ENCODE assay signal across 8 cellular contexts in genomic region chr20:38893485-38894090, GRCh38. TPM values are rescaled to one million over a fixed set of nuclear protein-coding genes. Genes with fewer than 3 reads are reported as not detected.
DNase-seq lines count a peak whose midpoint lies in the region; ATAC-seq, FAIRE-seq and TF ChIP-seq lines count a peak whose summit lies in the region.

No MANE protein-coding gene starts in this region.

- H3K4me2 ChIP-seq in A549 = peak overlapping the region; percentile 91

- H3K9me3 ChIP-seq in A549 = no peaks in the 10 kb centered on the region

- TF ChIP-seq EP300 in A549 (IDR thresholded peaks at IDR 0.05) = no peak

- 23% methylated on average over 17 of the region's 26 CpGs for WGBS in A549 (ENCODE audit: missing lambda C conversion rate)

- H3K4me3 Mint-ChIP-seq in naive B cell = peak overlapping the region in 7 of 8 donors; percentile 40 to 85 (median 67)
- peak overlapping the region; percentile 26 to 62 for H3K4me3 Mint-ChIP-seq in stimulated activated naive B cell treated with anti-CD40 and anti-IgM and Interleukin-4, amounts not matched to agents 10 μg/mL and 1 μg/mL and 100 μg/mL, for 72 hours

- peak overlapping the region; percentile 90 to 97 (median 94) for H3K27ac Mint-ChIP-seq in naive B cell
- H3K27ac Mint-ChIP-seq in stimulated activated naive B cell treated with anti-CD40 and anti-IgM and Interleukin-4, amounts not matched to agents 10 μg/mL and 1 μg/mL and 100 μg/mL, for 72 hours = peak overlapping the region; percentile 85

- peaks cover 40 to 62% (median 53%) of the 10 kb centered on the region in 3 donors for H3K4me1 Mint-ChIP-seq in naive B cell
- peaks cover 55 to 68% of the 10 kb centered on the region in 2 donors for H3K4me1 Mint-ChIP-seq in stimulated activated naive B cell treated with anti-CD40 and anti-IgM and Interleukin-4, amounts not matched to agents 10 μg/mL and 1 μg/mL and 100 μg/mL, for 72 hours

- peak; percentile 89 to 97 for ATAC-seq in A549
- peak; percentile 88 to 91 for ATAC-seq in naive B cell (ENCODE audit: low read depth in 2 of 2)
- ATAC-seq in stimulated activated naive B cell treated with anti-CD40 and anti-IgM and Interleukin-4, amounts not matched to agents 10 μg/mL and 1 μg/mL and 100 μg/mL, for 72 hours (replicated peaks) = peak; percentile 68 to 69

- no peak for TF ChIP-seq POLR2A in A549 (IDR thresholded peaks at IDR 0.05; ENCODE audit: low read length)

- POLR2A ChIA-PET in A549 (lab: Yijun Ruan, JAX) = no interaction called here

- peak; percentile 78 to 89 for TF ChIP-seq RAD21 in A549 (conservative IDR thresholded peaks at IDR 0.05 in 1 of 2, IDR thresholded peaks at IDR 0.05 in 1 of 2)

- peaks cover 9% of the 10 kb centered on the region; the same call in 1 of the 3 replicates for H3K4me1 ChIP-seq in A549

- H3K27me3 Mint-ChIP-seq in naive B cell = no peaks in the 10 kb centered on the region
- H3K27me3 Mint-ChIP-seq in stimulated activated naive B cell treated with anti-CD40 and anti-IgM and Interleukin-4, amounts not matched to agents 10 μg/mL and 1 μg/mL and 100 μg/mL, for 72 hours = no peaks in the 10 kb centered on the region

- CTCF ChIA-PET in A549 (lab: Yijun Ruan, JAX) = interaction anchor here (0.6 to 6.1 kb wide), 30 partner anchors 8 to 290 kb away, joined by 3 to 84 read pairs (median 4); partner anchors contain the start of genes DHX35, FAM83D and SLC32A1

- peak; percentile 82 for TF ChIP-seq CTCF in A549 (IDR thresholded peaks at IDR 0.05)
- TF ChIP-seq CTCF in epithelial cell of esophagus (IDR thresholded peaks at IDR 0.05; ENCODE audit: insufficient read depth, low read depth, low read length, missing control alignments) = peak; percentile 85

- H3K27ac ChIP-seq in A549 = peak overlapping the region; percentile 53 to 76; a peak in 5 of 6 replicates

- no peak for FAIRE-seq in A549 (lab: Jason Lieb, UNC)
- peak; percentile 78 for FAIRE-seq in GM18507 (lab: Jason Lieb, UNC)

- DNase-seq in A549 (ENCODE audit: low read depth in 1 of 2, low spot score in 1 of 2) = peak; percentile 63 to 83
- DNase-seq in GM18507 (ENCODE audit: extremely low spot score, insufficient read length, low read depth) = peak; percentile 74
- DNase-seq in HK-2 (ENCODE audit: unreplicated experiment) = peak; percentile 80
- DNase-seq in NOMO-1 treated with DMSO at 0.1 percent for 48 hours (lab: John Stamatoyannopoulos, UW; ENCODE audit: unreplicated experiment) = peak; percentile 51
- peak; percentile 85 for DNase-seq in activated CD8-positive, alpha-beta memory T cell treated with anti-CD3 and anti-CD28 coated beads, Interleukin-2, amount 50 U/mL, for 4 hours
- DNase-seq in epithelial cell of esophagus (ENCODE audit: low read depth) = peak; percentile 53
- peak; percentile 73 for DNase-seq in naive B cell
- DNase-seq in stimulated activated naive B cell treated with anti-CD40 and anti-IgM and Interleukin-4, amounts not matched to agents 10 μg/mL and 1 μg/mL and 100 μg/mL, for 72 hours = peak; percentile 78

- peak overlapping the region; percentile 37 for H3K4me3 ChIP-seq in A549
- H3K4me3 ChIP-seq in epithelial cell of esophagus (ENCODE audit: low read length) = no peak overlapping the region

- H3K36me3 Mint-ChIP-seq in naive B cell = peaks cover 6 to 20% of the 10 kb centered on the region in 2 donors
- peaks cover 51 to 65% of the 10 kb centered on the region in 2 donors for H3K36me3 Mint-ChIP-seq in stimulated activated naive B cell treated with anti-CD40 and anti-IgM and Interleukin-4, amounts not matched to agents 10 μg/mL and 1 μg/mL and 100 μg/mL, for 72 hours

- H3K9me3 Mint-ChIP-seq in naive B cell = peaks cover 0 to 4% (median 2%) of the 10 kb centered on the region in 7 donors
- peaks cover 4 to 5% of the 10 kb centered on the region in 2 donors for H3K9me3 Mint-ChIP-seq in stimulated activated naive B cell treated with anti-CD40 and anti-IgM and Interleukin-4, amounts not matched to agents 10 μg/mL and 1 μg/mL and 100 μg/mL, for 72 hours

TF ChIP-seq in A549, 52 proteins besides CTCF, POLR2A, EP300 and RAD21:
- TF ChIP-seq RNF2 (IDR thresholded peaks at IDR 0.05; ENCODE audit: borderline replicate concordance, low read depth) (no peak), BHLHE40 (IDR thresholded peaks at IDR 0.05; ENCODE audit: low read depth, low read length) (no peak), MAX (IDR thresholded peaks at IDR 0.05) (peak; percentile 53; the same call in 1 of the 2 replicates), HES2 (IDR thresholded peaks at IDR 0.05) (no peak), SREBF2 (IDR thresholded peaks at IDR 0.05) (no peak), SMC3 (IDR thresholded peaks at IDR 0.05) (peak; percentile 87)

RNA-seq across cellular contexts. Expression of gene FAM83D, which starts 32.6 kb away (rescaled TPM):
- polyA plus RNA-seq in A549 (2011; rRNA removed) (53.5 and 57.1 TPM in 2 replicates), A549 (2017; fragmentation: RNase III; extraction: RNeasy Plus Mini Kit Qiagen cat#74134 plus additional on column Dnase treatment) (53.4 to 59.5 TPM (median 58.3 TPM) in 3 replicates), naive B cell (ENCODE audit: low read depth in 6 of 6) (under 1 TPM in 5 of 6 donors, not detected in 1; 0.12 to 0.56 (median 0.26) TPM)
- 71.4 and 81.1 TPM in 2 replicates for polyA plus RNA-seq in A549 (2012; cell fraction: cytosol; rRNA removed)
- 79.7 and 80.4 TPM in 2 replicates for polyA plus RNA-seq in A549 (2012; cell fraction: nucleus; rRNA removed)
- polyA minus RNA-seq in A549 (2011; rRNA and poly(A)+ RNA removed) = 36.8 and 39.8 TPM in 2 replicates

Comparison
In these comparisons a context has a peak if more than half of its experiments do, and no peak if none do; other contexts are left out.
1. RNA of gene FAM83D, which starts 32.6 kb away (polyA plus RNA-seq): 53.4 to 81.1 TPM in A549; 0.12 to 0.56 TPM in naive B cell; every median in the first group is over 10 times any median in the second.
2. Peak in every context shown above with its lines, with median percentiles within 50 percentile points of each other: ATAC-seq and DNase-seq.